In the genomic region with DNA sequence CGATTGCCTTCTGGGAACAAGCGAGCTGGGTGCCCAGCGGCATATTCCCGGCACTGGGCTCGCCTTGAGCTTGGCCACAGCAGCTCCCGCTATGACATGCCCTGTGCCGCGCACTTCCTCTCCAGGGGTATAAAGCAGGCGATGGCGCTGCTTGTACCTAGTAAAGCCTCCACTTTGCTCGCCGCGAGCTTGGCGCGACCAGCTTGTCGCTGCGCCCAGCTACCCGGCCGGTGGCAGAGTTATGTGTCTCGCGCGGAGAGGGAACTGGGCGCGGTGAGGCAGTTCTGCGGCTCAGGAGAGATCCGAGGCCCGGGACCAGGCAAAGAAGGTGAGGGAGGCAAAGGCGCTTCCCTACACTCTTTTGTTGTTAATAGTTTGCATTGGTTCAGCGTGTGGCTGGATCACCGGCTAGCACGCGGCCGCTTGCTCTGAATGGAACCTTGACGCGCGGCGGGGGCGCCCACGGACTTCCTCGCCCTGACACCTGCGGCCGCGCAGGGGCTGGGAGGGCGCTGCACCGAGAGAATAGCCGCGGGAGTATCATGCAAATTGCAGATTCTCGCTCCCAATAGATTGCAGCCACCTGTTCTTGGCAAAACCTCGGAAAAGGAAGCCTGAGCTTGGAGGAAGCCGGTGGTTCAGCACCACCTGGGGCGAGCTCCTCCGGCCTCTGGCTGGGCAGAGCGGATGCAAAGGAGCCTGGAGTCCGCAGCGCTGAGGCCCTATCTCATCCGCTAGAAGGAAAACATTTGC, we compare ENCODE assay signal across 10 cellular contexts. TPM values are rescaled to one million over a fixed set of nuclear protein-coding genes. Genes with fewer than 3 reads are reported as not detected.
DNase-seq lines count a peak whose midpoint lies in the region; ATAC-seq and TF ChIP-seq lines count a peak whose summit lies in the region.
"Had no signal": no experiment of that assay in that cellular context is flagged by ENCODE, and none has a peak within 500 bp of the region (broad histone marks: within the 10 kb centered on the region; RNA-seq: fewer than 3 reads in every experiment).

No MANE protein-coding gene starts in this region.

- 38% methylated on average over 24 of the region's 56 CpGs for WGBS in SK-N-SH (ENCODE audit: low lambda C conversion rate)
- 1% methylated on average over 56 of the region's 56 CpGs for WGBS in hepatocyte (ENCODE audit: low lambda C conversion rate, missing lambda C conversion rate)

- H3K36me3 Mint-ChIP-seq in stimulated activated naive B cell treated with anti-CD40 and anti-IgM and Interleukin-4, amounts not matched to agents 10 μg/mL and 1 μg/mL and 100 μg/mL, for 72 hours = peaks cover 9 to 12% of the 10 kb centered on the region in 2 donors

- H3K4me2 ChIP-seq in SK-N-SH (peak overlapping the region; percentile 67), hepatocyte (peak overlapping the region; percentile 87)
- H3K4me2 ChIP-seq: A549 had no signal

- H3K27me3 Mint-ChIP-seq in stimulated activated naive B cell treated with anti-CD40 and anti-IgM and Interleukin-4, amounts not matched to agents 10 μg/mL and 1 μg/mL and 100 μg/mL, for 72 hours = peaks cover 23 to 43% of the 10 kb centered on the region in 2 donors

- CTCF ChIA-PET in SK-N-SH (lab: Yijun Ruan, JAX) = interaction anchor here (0.8 to 2.8 kb wide), 7 partner anchors 11 to 229 kb away, joined by 3 to 22 read pairs (median 5); no protein-coding TSS in a partner anchor

- H3K9me3 ChIP-seq in SK-N-SH (no peaks in the 10 kb centered on the region), hepatocyte (ENCODE audit: low read depth) (no peaks in the 10 kb centered on the region)
- H3K9me3 ChIP-seq: A549 had no signal

- H3F3A ChIP-seq in SK-N-SH (replicated peaks; ENCODE audit: insufficient read depth) = peaks cover 6% of the 10 kb centered on the region

- H3K36me3 ChIP-seq in SK-N-SH (replicated peaks in 1 of 2; ENCODE audit: control insufficient read depth in 1 of 2, insufficient read depth in 2 of 2, low read length in 1 of 2) = peaks cover 7 to 9% of the 10 kb centered on the region in 2 experiments
- no peaks in the 10 kb centered on the region for H3K36me3 ChIP-seq in hepatocyte (replicated peaks; ENCODE audit: insufficient read depth, low read depth)

- DNase-seq in SK-N-SH (peak; percentile 52), hepatocyte (ENCODE audit: low spot score) (no peak), NCI-H2196 treated with DMSO at 0.1 percent for 48 hours (lab: John Stamatoyannopoulos, UW; ENCODE audit: unreplicated experiment) (no peak), DMS153 (lab: John Stamatoyannopoulos, UW) (no peak), DMS114 treated with DMSO at 0.1 percent for 48 hours (lab: John Stamatoyannopoulos, UW; ENCODE audit: unreplicated experiment) (no peak)
- peak; percentile 50 to 61 for DNase-seq in activated CD4-positive, alpha-beta T cell treated with anti-CD3 and anti-CD28 coated beads, Interleukin-2, amount 50 U/mL, for 48 hours
- no peak for DNase-seq in stimulated activated naive B cell treated with anti-CD40 and anti-IgM and Interleukin-4, amounts not matched to agents 10 μg/mL and 1 μg/mL and 100 μg/mL, for 72 hours

- H2AFZ ChIP-seq in SK-N-SH (ENCODE audit: low read depth) = 0 out of 2 replicates have a peak overlapping the region, but pooled peaks have one; percentile 76
- no peak overlapping the region for H2AFZ ChIP-seq in hepatocyte

- TF ChIP-seq EP300 in SK-N-SH (IDR thresholded peaks at IDR 0.05; ENCODE audit: borderline replicate concordance in 1 of 2, low read depth in 1 of 2, low read length in 1 of 2) = no peak

- H3K27ac ChIP-seq in SK-N-SH (ENCODE audit: low read depth in 2 of 2, low read length in 1 of 2) (no peak overlapping the region), hepatocyte (no peak overlapping the region)
- H3K27ac ChIP-seq: A549, VCaP had no signal

- POLR2A ChIA-PET in SK-N-SH (lab: Yijun Ruan, JAX) = no interaction called here

- no peak overlapping the region for H3K9ac ChIP-seq in SK-N-SH

- H3K4me1 ChIP-seq in SK-N-SH (ENCODE audit: control insufficient read depth in 1 of 2, insufficient read depth in 2 of 2, low read depth in 1 of 2, low read length in 1 of 2) (peaks cover 8 to 33% of the 10 kb centered on the region in 2 experiments; a peak in 3 of 4 replicates), hepatocyte (ENCODE audit: insufficient read depth) (peaks cover 21% of the 10 kb centered on the region)

- H3K4me3 ChIP-seq in SK-N-SH (ENCODE audit: low read depth in 2 of 2, low read length in 1 of 2) (peak overlapping the region in 1 of 2 experiments; percentile 24; a peak in 2 of 4 replicates), hepatocyte (no peak overlapping the region)
- H3K4me3 ChIP-seq: A549 had no signal

- no peak for ATAC-seq in SK-N-SH treated with all-trans-retinoic acid at 6 μM for 48 hours
- ATAC-seq in stimulated activated naive B cell treated with anti-CD40 and anti-IgM and Interleukin-4, amounts not matched to agents 10 μg/mL and 1 μg/mL and 100 μg/mL, for 72 hours (replicated peaks) = no peak
- ATAC-seq: A549 had no signal

- TF ChIP-seq RAD21 in SK-N-SH (IDR thresholded peaks at IDR 0.05; ENCODE audit: low read length) = no peak

- peaks cover 18% of the 10 kb centered on the region for H3K79me2 ChIP-seq in SK-N-SH (ENCODE audit: insufficient read depth)
- peaks cover 15% of the 10 kb centered on the region for H3K79me2 ChIP-seq in hepatocyte

- peaks cover 12% of the 10 kb centered on the region for H4K20me1 ChIP-seq in SK-N-SH (ENCODE audit: insufficient read depth)
- no peaks in the 10 kb centered on the region for H4K20me1 ChIP-seq in hepatocyte (ENCODE audit: insufficient read depth, poor library complexity, severe bottlenecking)

- no peaks in the 10 kb centered on the region for H3K9me3 Mint-ChIP-seq in stimulated activated naive B cell treated with anti-CD40 and anti-IgM and Interleukin-4, amounts not matched to agents 10 μg/mL and 1 μg/mL and 100 μg/mL, for 72 hours

- H3K4me3 Mint-ChIP-seq in stimulated activated naive B cell treated with anti-CD40 and anti-IgM and Interleukin-4, amounts not matched to agents 10 μg/mL and 1 μg/mL and 100 μg/mL, for 72 hours = peak overlapping the region; percentile 57 to 58

- peaks cover 19 to 43% of the 10 kb centered on the region in 2 donors for H3K4me1 Mint-ChIP-seq in stimulated activated naive B cell treated with anti-CD40 and anti-IgM and Interleukin-4, amounts not matched to agents 10 μg/mL and 1 μg/mL and 100 μg/mL, for 72 hours

- H3K9me2 ChIP-seq in SK-N-SH (no peaks in the 10 kb centered on the region), hepatocyte (replicated peaks; ENCODE audit: insufficient read depth) (no peaks in the 10 kb centered on the region)

- H3K27me3 ChIP-seq in SK-N-SH (ENCODE audit: insufficient read depth) = peaks cover 66% of the 10 kb centered on the region
- H3K27me3 ChIP-seq in hepatocyte = peaks cover 72% of the 10 kb centered on the region

- peak overlapping the region; percentile 47 for H3K27ac Mint-ChIP-seq in stimulated activated naive B cell treated with anti-CD40 and anti-IgM and Interleukin-4, amounts not matched to agents 10 μg/mL and 1 μg/mL and 100 μg/mL, for 72 hours

- TF ChIP-seq CTCF in SK-N-SH (IDR thresholded peaks at IDR 0.05) (no peak), hepatocyte (IDR thresholded peaks at IDR 0.05; ENCODE audit: poor library complexity) (no peak)

TF ChIP-seq in SK-N-SH, 30 proteins besides CTCF, POLR2A, EP300 and RAD21:
- TF ChIP-seq TCF12 (IDR thresholded peaks at IDR 0.05) (no peak), TAF1 (IDR thresholded peaks at IDR 0.05; ENCODE audit: borderline replicate concordance, low read depth, low read length) (no peak)
- TF ChIP-seq, protein P1, sequence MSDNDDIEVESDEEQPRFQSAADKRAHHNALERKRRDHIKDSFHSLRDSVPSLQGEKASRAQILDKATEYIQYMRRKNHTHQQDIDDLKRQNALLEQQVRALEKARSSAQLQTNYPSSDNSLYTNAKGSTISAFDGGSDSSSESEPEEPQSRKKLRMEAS (IDR thresholded peaks at IDR 0.05; ENCODE audit: low read depth) = 0 out of 2 replicates have a peak, but pooled peaks have one; percentile 14

TF ChIP-seq in SK-N-SH treated with all-trans-retinoic acid at 6 μM for 48 hours, 23 proteins besides CTCF, POLR2A, EP300 and RAD21 (continues in another document):
- TF ChIP-seq CSRNP3 (CRISPR knock-in tag; IDR thresholded peaks at IDR 0.05) = no peak

RNA-seq across cellular contexts. Expression of gene BUB3, which starts 3.0 kb away (rescaled TPM):
- 202 and 209 TPM in 2 replicates for polyA plus RNA-seq in SK-N-SH (2012; rRNA removed)
- 122 and 171 TPM in 2 replicates for polyA plus RNA-seq in SK-N-SH (2012; cell fraction: cytosol; rRNA removed)
- 193 and 249 TPM in 2 replicates for polyA plus RNA-seq in SK-N-SH (2012; cell fraction: nucleus; rRNA removed)
- total RNA-seq in hepatocyte = 113 and 131 TPM in 2 replicates
- polyA plus RNA-seq in hepatocyte = 81.1 and 92.0 TPM in 2 replicates

RNA-seq across cellular contexts. Expression of gene HMX2, which starts 3.2 kb away (rescaled TPM):
- polyA plus RNA-seq in SK-N-SH (2012; rRNA removed) (not detected in 2 replicates), hepatocyte (not detected in 2 replicates)
- not detected in 2 replicates for polyA plus RNA-seq in SK-N-SH (2012; cell fraction: cytosol; rRNA removed)
- polyA plus RNA-seq in SK-N-SH (2012; cell fraction: nucleus; rRNA removed) = not detected in 2 replicates
- total RNA-seq in hepatocyte = not detected in 2 replicates

RNA-seq across cellular contexts. Expression of gene HMX3, which starts 15.4 kb away (rescaled TPM):
- polyA plus RNA-seq in SK-N-SH (2012; rRNA removed) (not detected in 2 replicates), hepatocyte (not detected in 2 replicates)
- not detected in 2 replicates for polyA plus RNA-seq in SK-N-SH (2012; cell fraction: cytosol; rRNA removed)
- polyA plus RNA-seq in SK-N-SH (2012; cell fraction: nucleus; rRNA removed) = not detected in 2 replicates
- total RNA-seq in hepatocyte = not detected in 2 replicates
- polyA plus RNA-seq: A549 had no signal

Comparison
In these comparisons a context has a peak if more than half of its experiments do, and no peak if none do; other contexts are left out.
1. DNase-seq: peak in SK-N-SH (single experiment) and activated CD4-positive, alpha-beta T cell treated with anti-CD3 and anti-CD28 coated beads, Interleukin-2, amount 50 U/mL, for 48 hours (2 of 2); none in hepatocyte (single experiment), stimulated activated naive B cell treated with anti-CD40 and anti-IgM and Interleukin-4, amounts not matched to agents 10 μg/mL and 1 μg/mL and 100 μg/mL, for 72 hours (single experiment), NCI-H2196 treated with DMSO at 0.1 percent for 48 hours (single experiment), DMS153 (single experiment) and DMS114 treated with DMSO at 0.1 percent for 48 hours (single experiment).